In the genomic region with DNA sequence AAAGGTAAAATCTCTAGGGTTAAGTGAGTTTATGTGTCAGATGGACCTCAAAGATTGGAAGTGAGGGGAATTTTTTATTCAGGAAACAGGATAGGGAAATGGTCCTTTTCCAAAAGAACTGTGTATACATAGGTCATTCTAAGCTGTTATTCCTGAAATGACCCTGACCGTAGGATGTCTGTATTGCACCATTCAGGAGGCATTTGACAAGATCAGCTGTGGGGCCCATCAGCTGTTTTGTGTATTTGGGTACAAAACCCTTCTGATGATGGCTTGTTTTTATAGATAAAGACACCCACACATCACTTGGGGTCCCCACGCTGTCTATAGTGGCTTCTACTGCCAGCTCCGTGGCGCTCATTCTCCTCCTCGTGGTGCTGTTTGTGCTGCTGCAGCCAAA, we compare ENCODE assay signal across 12 cellular contexts.
"Had no signal": no experiment of that assay in that cellular context is flagged by ENCODE, and none has a peak within 500 bp of the region (broad histone marks: within the 10 kb centered on the region; RNA-seq: fewer than 3 reads in every experiment).

No MANE protein-coding gene starts in this region.

- H3K9me3 Mint-ChIP-seq: activated naive CD8-positive, alpha-beta T cell treated with anti-CD3 and anti-CD28 coated beads, Interleukin-2, amount 50 U/mL, for 24 hours; naive thymus-derived CD8-positive, alpha-beta T cell had no signal

- H3K27me3 ChIP-seq: ascending aorta, foreskin keratinocyte, sigmoid colon, stomach, thyroid gland, uterus had no signal

- ATAC-seq: activated naive CD8-positive, alpha-beta T cell treated with anti-CD3 and anti-CD28 coated beads, Interleukin-2, amount 50 U/mL, for 24 hours; foreskin keratinocyte; naive thymus-derived CD8-positive, alpha-beta T cell had no signal

- H3K4me3 Mint-ChIP-seq: activated naive CD8-positive, alpha-beta T cell treated with anti-CD3 and anti-CD28 coated beads, Interleukin-2, amount 50 U/mL, for 24 hours; naive thymus-derived CD8-positive, alpha-beta T cell had no signal

- H3K27ac Mint-ChIP-seq: activated naive CD8-positive, alpha-beta T cell treated with anti-CD3 and anti-CD28 coated beads, Interleukin-2, amount 50 U/mL, for 24 hours had no signal

- H3K9me3 ChIP-seq: ascending aorta, mucosa of descending colon, sigmoid colon, stomach, thyroid gland, uterus had no signal

- H3K27me3 Mint-ChIP-seq: activated naive CD8-positive, alpha-beta T cell treated with anti-CD3 and anti-CD28 coated beads, Interleukin-2, amount 50 U/mL, for 24 hours; naive thymus-derived CD8-positive, alpha-beta T cell had no signal

- H3K36me3 ChIP-seq: uterus had no signal

- DNase-seq: activated effector memory CD4-positive, alpha-beta T cell treated with Interleukin-2 at 50 U/mL for 16 hours; activated naive CD8-positive, alpha-beta T cell treated with anti-CD3 and anti-CD28 coated beads, Interleukin-2, amount 50 U/mL, for 24 hours; foreskin keratinocyte; mucosa of descending colon; naive thymus-derived CD8-positive, alpha-beta T cell; sigmoid colon; stimulated activated CD4-positive, alpha-beta T cell treated with anti-CD3 and anti-CD28 coated beads, Interleukin-2, amount 100 ng/mL, for 48 hours; stomach; thyroid gland; uterus had no signal

- H3K4me1 ChIP-seq: foreskin keratinocyte, uterus had no signal

- H3K27ac ChIP-seq: foreskin keratinocyte, sigmoid colon, SK-N-MC, thyroid gland, uterus had no signal

- H3K4me3 ChIP-seq: ascending aorta, mucosa of descending colon, sigmoid colon, SK-N-MC, stomach, thyroid gland, uterus had no signal
